Comparison of ENCODE assay signal across 15 cellular contexts in genomic region chr10:129605266-129605985, GRCh38.
DNase-seq lines count a peak whose midpoint lies in the region; ATAC-seq and TF ChIP-seq lines count a peak whose summit lies in the region.
"Had no signal": no experiment of that assay in that cellular context is flagged by ENCODE, and none has a peak within 500 bp of the region (broad histone marks: within the 10 kb centered on the region; RNA-seq: fewer than 3 reads in every experiment).

No MANE protein-coding gene starts in this region.

- CTCF ChIA-PET in MCF 10A (lab: Yijun Ruan, JAX) = no interaction called here

- no peak overlapping the region for H4K8ac ChIP-seq in mesenchymal stem cell (ENCODE audit: low read length)

- POLR2A ChIA-PET in MCF 10A (lab: Yijun Ruan, JAX) = interaction anchor here (0.7 kb wide), 1 partner anchor 167 kb away, joined by 3 read pairs; no protein-coding TSS in a partner anchor

- H3K9ac ChIP-seq in mesenchymal stem cell (ENCODE audit: low read length) = no peak overlapping the region
- H3K9ac ChIP-seq: parathyroid adenoma had no signal

- no peak overlapping the region for H3K4ac ChIP-seq in mesenchymal stem cell (ENCODE audit: low read depth in 1 of 2, low read length in 2 of 2)

- no peak overlapping the region for H2BK12ac ChIP-seq in mesenchymal stem cell (ENCODE audit: low read length in 2 of 2)

- ATAC-seq in GM21529 (IDR thresholded peaks at IDR 0.05; ENCODE audit: unreplicated experiment) (peak; percentile 38), HG03432 (IDR thresholded peaks at IDR 0.05; ENCODE audit: unreplicated experiment) (peak; percentile 43)
- ATAC-seq in activated T-cell treated with anti-CD3 and anti-CD28 coated beads, Interleukin-2, amount 50 U/mL, for 72 hours (replicated peaks in 1 of 2) = no peak

- no peak overlapping the region for H3K18ac ChIP-seq in mesenchymal stem cell (ENCODE audit: low read depth in 1 of 2, low read length in 2 of 2)

- H4K91ac ChIP-seq in mesenchymal stem cell (ENCODE audit: low read length) = no peak overlapping the region

- H3K79me1 ChIP-seq in mesenchymal stem cell (replicated peaks; ENCODE audit: low read length, poor library complexity, severe bottlenecking) = peaks cover 10% of the 10 kb centered on the region

- H3K27me3 ChIP-seq in mesenchymal stem cell (ENCODE audit: control insufficient read depth in 1 of 2, insufficient read depth in 1 of 2, low read length in 2 of 2) = no peaks in the 10 kb centered on the region
- H3K27me3 ChIP-seq: cardiac muscle cell had no signal

- 71% methylated on average over 9 of the region's 11 CpGs for WGBS in mesenchymal stem cell

- H3K23ac ChIP-seq in mesenchymal stem cell (ENCODE audit: low read length in 2 of 2) = no peak overlapping the region

- H3K4me3 Mint-ChIP-seq in MCF 10A (ENCODE audit: unreplicated experiment) = no peak overlapping the region
- no peak overlapping the region for H3K4me3 Mint-ChIP-seq in activated T-cell treated with anti-CD3 and anti-CD28 coated beads, Interleukin-2, amount 50 U/mL, for 72 hours

- peaks cover 4% of the 10 kb centered on the region for H3K4me1 ChIP-seq in mesenchymal stem cell (ENCODE audit: control insufficient read depth, insufficient read depth, low read depth, low read length)
- H3K4me1 ChIP-seq: parathyroid adenoma had no signal

- intact Hi-C loops in MCF 10A (cut with micrococcal nuclease) = no loop called here

- H3K14ac ChIP-seq in mesenchymal stem cell (ENCODE audit: low read length in 2 of 2) = no peak overlapping the region

- peaks cover 0 to 4% of the 10 kb centered on the region in 2 experiments for H3K36me3 ChIP-seq in mesenchymal stem cell (ENCODE audit: control insufficient read depth in 1 of 2, insufficient read depth in 2 of 2, low read depth in 1 of 2, low read length in 2 of 2)
- H3K36me3 ChIP-seq: cardiac muscle cell had no signal

- no peak overlapping the region for H2BK15ac ChIP-seq in mesenchymal stem cell (ENCODE audit: low read depth, poor library complexity, severe bottlenecking)

- no peak overlapping the region for H2BK120ac ChIP-seq in mesenchymal stem cell (ENCODE audit: low read depth, low read length)

- no peaks in the 10 kb centered on the region for H3K9me3 ChIP-seq in mesenchymal stem cell (ENCODE audit: control insufficient read depth, low read length)

- no peak overlapping the region for H2AK5ac ChIP-seq in mesenchymal stem cell (ENCODE audit: low read length, severe bottlenecking)

- H3K4me2 ChIP-seq in mesenchymal stem cell (ENCODE audit: low read length, poor library complexity, severe bottlenecking) = no peak overlapping the region

- peak overlapping the region; percentile 65 for H2AFZ ChIP-seq in mesenchymal stem cell (ENCODE audit: low read depth, low read length)
- H2AFZ ChIP-seq: parathyroid adenoma had no signal

- peak; percentile 50 for DNase-seq in GM13976 (ENCODE audit: low spot score)
- DNase-seq in mesenchymal stem cell = peak; percentile 64
- DNase-seq in MCF 10A (ENCODE audit: unreplicated experiment) = no peak
- no peak for DNase-seq in activated T-cell treated with anti-CD3 and anti-CD28 coated beads, Interleukin-2, amount 50 U/mL, for 72 hours
- no peak for DNase-seq in middle frontal gyrus (ENCODE audit: extremely low spot score, low spot score)
- no peak for DNase-seq in NAMALWA (ENCODE audit: low spot score)
- DNase-seq: activated CD4-positive, alpha-beta T cell treated with anti-CD3 and anti-CD28 coated beads for 48 hours; NCI-H1694 treated with DMSO at 0.1 percent for 48 hours; stimulated activated CD4-positive, alpha-beta T cell treated with anti-CD3 and anti-CD28 coated beads, Interleukin-1b, Interleukin-23, amount 100 ng/mL, for 48 hours; stimulated activated naive B cell treated with anti-CD40 and anti-IgM and Interleukin-4, amounts not matched to agents 10 μg/mL and 1 μg/mL and 100 μg/mL, for 72 hours had no signal

- no peaks in the 10 kb centered on the region for H3K9me3 Mint-ChIP-seq in MCF 10A (ENCODE audit: unreplicated experiment)
- peaks cover 0 to 3% of the 10 kb centered on the region in 2 donors for H3K9me3 Mint-ChIP-seq in activated T-cell treated with anti-CD3 and anti-CD28 coated beads, Interleukin-2, amount 50 U/mL, for 72 hours
- H3K9me3 Mint-ChIP-seq: stimulated activated naive B cell treated with anti-CD40 and anti-IgM and Interleukin-4, amounts not matched to agents 10 μg/mL and 1 μg/mL and 100 μg/mL, for 72 hours had no signal

- in situ Hi-C loops in GM13976 (cut with MboI; ENCODE audit: low sequenced_read_pairs, unreplicated experiment) = no loop called here

- H3K36me3 Mint-ChIP-seq in MCF 10A (ENCODE audit: insufficient read depth, unreplicated experiment) = peaks cover 6% of the 10 kb centered on the region
- H3K36me3 Mint-ChIP-seq in activated T-cell treated with anti-CD3 and anti-CD28 coated beads, Interleukin-2, amount 50 U/mL, for 72 hours (ENCODE audit: insufficient read depth in 2 of 2) = peaks cover 0 to 13% of the 10 kb centered on the region in 2 donors

- no peak overlapping the region for H3K27ac Mint-ChIP-seq in MCF 10A (ENCODE audit: low read depth, unreplicated experiment)
- no peak overlapping the region for H3K27ac Mint-ChIP-seq in activated T-cell treated with anti-CD3 and anti-CD28 coated beads, Interleukin-2, amount 50 U/mL, for 72 hours
- H3K27ac Mint-ChIP-seq: stimulated activated naive B cell treated with anti-CD40 and anti-IgM and Interleukin-4, amounts not matched to agents 10 μg/mL and 1 μg/mL and 100 μg/mL, for 72 hours had no signal

- H3K4me3 ChIP-seq in mesenchymal stem cell (ENCODE audit: insufficient read depth in 1 of 2, low read depth in 1 of 2, low read length in 2 of 2) = no peak overlapping the region
- H3K4me3 ChIP-seq: cardiac muscle cell had no signal

- no peaks in the 10 kb centered on the region for H3K27me3 Mint-ChIP-seq in MCF 10A (ENCODE audit: insufficient read depth, unreplicated experiment)
- no peaks in the 10 kb centered on the region for H3K27me3 Mint-ChIP-seq in activated T-cell treated with anti-CD3 and anti-CD28 coated beads, Interleukin-2, amount 50 U/mL, for 72 hours (ENCODE audit: low read depth)
- H3K27me3 Mint-ChIP-seq: stimulated activated naive B cell treated with anti-CD40 and anti-IgM and Interleukin-4, amounts not matched to agents 10 μg/mL and 1 μg/mL and 100 μg/mL, for 72 hours had no signal

- TF ChIP-seq CTCF in GM13976 (IDR thresholded peaks at IDR 0.05; ENCODE audit: borderline replicate concordance, control extremely low read depth, extremely low read depth, insufficient read depth, missing control alignments) (no peak), MCF 10A (IDR thresholded peaks at IDR 0.05; ENCODE audit: unreplicated experiment) (no peak)

- no peak overlapping the region for H2BK5ac ChIP-seq in mesenchymal stem cell (ENCODE audit: low read depth, low read length, poor library complexity, severe bottlenecking)

- no TSS peak for BruUV-seq in MCF 10A (replicated peaks; lab: Mats Ljungman, UMichigan)

- H3K4me1 Mint-ChIP-seq in MCF 10A (ENCODE audit: insufficient read depth, unreplicated experiment) = no peaks in the 10 kb centered on the region
- no peaks in the 10 kb centered on the region for H3K4me1 Mint-ChIP-seq in activated T-cell treated with anti-CD3 and anti-CD28 coated beads, Interleukin-2, amount 50 U/mL, for 72 hours (ENCODE audit: low read depth)

- H3K27ac ChIP-seq in mesenchymal stem cell (ENCODE audit: low read length, poor library complexity, severe bottlenecking) = no peak overlapping the region
- H3K27ac ChIP-seq: C4-2B, cardiac muscle cell, parathyroid adenoma had no signal

Comparison
In these comparisons a context has a peak if more than half of its experiments do, and no peak if none do; other contexts are left out.
1. DNase-seq: peak in GM13976 (single experiment) and mesenchymal stem cell (single experiment); none in MCF 10A (single experiment), activated T-cell treated with anti-CD3 and anti-CD28 coated beads, Interleukin-2, amount 50 U/mL, for 72 hours (0 of 2), middle frontal gyrus (single experiment) and NAMALWA (single experiment).
2. ATAC-seq: peak in GM21529 (single experiment) and HG03432 (single experiment); none in activated T-cell treated with anti-CD3 and anti-CD28 coated beads, Interleukin-2, amount 50 U/mL, for 72 hours (0 of 2).